ENCODE assay signal across 29 cellular contexts in the genomic region with DNA sequence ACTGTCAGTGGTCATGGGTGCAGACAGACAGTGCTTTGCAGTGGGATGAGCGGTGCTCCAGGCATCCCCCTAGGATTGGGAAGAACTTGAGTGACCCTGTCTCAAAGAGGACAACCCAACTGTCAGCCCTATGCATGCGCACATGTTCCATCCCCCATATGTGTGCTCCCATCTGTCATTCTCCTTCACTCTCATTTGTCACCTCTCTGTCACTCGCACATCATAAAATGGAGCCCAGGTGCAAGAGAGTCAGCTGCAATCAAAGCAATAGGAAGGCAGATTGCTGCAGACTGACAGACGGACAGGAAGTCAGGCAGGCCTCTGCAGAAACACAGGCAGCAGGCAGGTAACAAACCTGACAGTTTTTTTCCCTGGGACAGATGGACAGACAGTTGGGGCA.
"Had no signal": no experiment of that assay in that cellular context is flagged by ENCODE, and none has a peak within 500 bp of the region (broad histone marks: within the 10 kb centered on the region; RNA-seq: fewer than 3 reads in every experiment).

No MANE protein-coding gene starts in this region.

- FAIRE-seq: colon, TTC549 had no signal

- DNase-seq: activated CD4-positive, alpha-beta T cell treated with anti-CD3 and anti-CD28 coated beads for 36 hours; activated CD4-positive, alpha-beta T cell treated with anti-CD3 and anti-CD28 coated beads, Interleukin-2, amount 10 ng/mL, durations not matched to agents 7 days and 5 days; activated CD4-positive, alpha-beta T cell treated with anti-CD3 and anti-CD28 coated beads, Interleukin-2, amount 50 U/mL, for 48 hours; activated CD8-positive, alpha-beta memory T cell treated with anti-CD3 and anti-CD28 coated beads, Interleukin-2, amount 50 U/mL, for 4 hours; activated naive CD4-positive, alpha-beta T cell; activated naive CD4-positive, alpha-beta T cell treated with anti-CD3 and anti-CD28 coated beads, Interleukin-2, amount 50 U/mL, for 16 hours; activated naive CD8-positive, alpha-beta T cell treated with anti-CD3 and anti-CD28 coated beads for 36 hours; activated T-cell treated with anti-CD3 and anti-CD28 coated beads for 4 hours; activated T-cell treated with anti-CD3 and anti-CD28 coated beads, Interleukin-2, amount 50 U/mL, for 4 hours; amniotic stem cell; aorta; brain microvascular endothelial cell; central memory CD4-positive, alpha-beta T cell; Karpas-422; NCI-H1105; NCI-H1436; NCI-H187; NCI-H2029 treated with DMSO at 0.1 percent for 48 hours; NCI-H2107; NCI-H510A; NCI-H69; NK-92 treated with Interleukin-12 subunit alpha and Interleukin-12 subunit beta, amount 100 ng/mL, for 24 hours; PC-3; Peyer's patch; RPMI8226; SHP77 treated with DMSO at 0.1 percent for 48 hours; SK-N-SH had no signal
